7 cellular contexts compared by ENCODE assay signal in genomic region chr6:146543211-146543939, GRCh38. TPM values are rescaled to one million over a fixed set of nuclear protein-coding genes. Genes with fewer than 3 reads are reported as not detected.
DNase-seq lines count a peak whose midpoint lies in the region; ATAC-seq and TF ChIP-seq lines count a peak whose summit lies in the region.

Gene RAB32, plus strand, starts transcription at chr6:146543833. Its CDS starts 39 bp downstream, at chr6:146543872.

- H3K4me1 Mint-ChIP-seq in activated CD8-positive, alpha-beta T cell treated with anti-CD3 and anti-CD28 coated beads for 36 hours (ENCODE audit: low read depth): peaks cover 8% of the 10 kb centered on the region

- CTCF ChIA-PET in activated CD8-positive, alpha-beta T cell treated with anti-CD3 and anti-CD28 coated beads for 36 hours (lab: Charles Lee): interaction anchor here (0.6 to 1.6 kb wide), 2 partner anchors 9 to 159 kb away, joined by 3 to 4 read pairs; no protein-coding TSS in a partner anchor

- peak within 1 kb of the TSS; percentile 57 for H3K4me3 Mint-ChIP-seq in activated CD8-positive, alpha-beta T cell treated with anti-CD3 and anti-CD28 coated beads for 36 hours

- peaks cover 37% of the 10 kb centered on the region for H3K27me3 Mint-ChIP-seq in activated CD8-positive, alpha-beta T cell treated with anti-CD3 and anti-CD28 coated beads for 36 hours

- no peak for TF ChIP-seq POLR2A in testis (IDR thresholded peaks at IDR 0.05)

- H3K4me1 ChIP-seq in testis: peaks cover 11% of the 10 kb centered on the region

- TF ChIP-seq CTCF in GM12865 (IDR thresholded peaks at IDR 0.05; ENCODE audit: insufficient read depth, low read depth, low read length, missing control alignments) (peak; percentile 14), LNCAP (IDR thresholded peaks at IDR 0.05) (peak; percentile 59), testis (IDR thresholded peaks at IDR 0.05) (peak; percentile 68 to 71 (median 70))
- peak; percentile 45 for TF ChIP-seq CTCF in activated CD8-positive, alpha-beta T cell treated with anti-CD3 and anti-CD28 coated beads for 36 hours (IDR thresholded peaks at IDR 0.05)

- no peaks in the 10 kb centered on the region for H3K36me3 Mint-ChIP-seq in activated CD8-positive, alpha-beta T cell treated with anti-CD3 and anti-CD28 coated beads for 36 hours (ENCODE audit: low read depth)

- peak within 1 kb of the TSS; percentile 97 to 99 for H3K27ac ChIP-seq in testis

- intact Hi-C loops in activated CD8-positive, alpha-beta T cell treated with anti-CD3 and anti-CD28 coated beads for 36 hours (cut with micrococcal nuclease): loop anchor here (10.0 kb wide), 1 partner anchor 151 kb away; no protein-coding TSS in a partner anchor
- intact Hi-C loops in testis (cut with DNase I; ENCODE audit: low total_unique reads): loop anchor here (5.0 kb wide), 1 partner anchor 154 kb away; no protein-coding TSS in a partner anchor

- H3K27me3 ChIP-seq in testis: no peaks in the 10 kb centered on the region

- peak within 1 kb of the TSS; percentile 4 for H3K4me3 ChIP-seq in GM12865 (ENCODE audit: low read depth, low read length)
- H3K4me3 ChIP-seq in testis: peak within 1 kb of the TSS; percentile 80 to 82

- H3K36me3 ChIP-seq in testis (ENCODE audit: low read depth, missing control alignments): no peaks in the 10 kb centered on the region

- POLR2A ChIA-PET in activated CD8-positive, alpha-beta T cell treated with anti-CD3 and anti-CD28 coated beads for 36 hours (lab: Charles Lee): no interaction called here

- no peaks in the 10 kb centered on the region for H3K9me3 ChIP-seq in testis

- H3K27ac Mint-ChIP-seq in activated CD8-positive, alpha-beta T cell treated with anti-CD3 and anti-CD28 coated beads for 36 hours: no peak within 1 kb of the TSS

- H3K9me3 Mint-ChIP-seq in activated CD8-positive, alpha-beta T cell treated with anti-CD3 and anti-CD28 coated beads for 36 hours: no peaks in the 10 kb centered on the region

- DNase-seq in GM12865 (ENCODE audit: low read depth) (peak; percentile 55), H4 (ENCODE audit: low spot score) (peak; percentile 72), midbrain (lab: John Stamatoyannopoulos, UW) (peak; percentile 89), testis (peak; percentile 93)
- peak; percentile 12 for DNase-seq in activated CD8-positive, alpha-beta T cell treated with anti-CD3 and anti-CD28 coated beads for 36 hours

- WGBS in testis, 2 donors: 2 to 7% methylated on average over 4 to 40 of the region's 86 CpGs

- ATAC-seq in activated CD8-positive, alpha-beta T cell treated with anti-CD3 and anti-CD28 coated beads for 36 hours: peak; percentile 73
- peak; percentile 96 for ATAC-seq in esophagus mucosa

RNA-seq across cellular contexts. Expression of gene RAB32, which starts in this region (rescaled TPM):
- total RNA-seq in H4 (2014; rRNA removed; shearing (Covaris generic)): 88.3 and 93.1 TPM in 2 replicates
- total RNA-seq in activated CD8-positive, alpha-beta T cell treated with anti-CD3 and anti-CD28 coated beads for 36 hours: under 1 TPM in 1 of 2 experiments, not detected in 1; 0.36 TPM
- total RNA-seq in esophagus mucosa: 5.7 TPM
- 10 to 100 TPM; 31.3 to 39.1 TPM for total RNA-seq in testis
- 54.6 TPM for polyA plus RNA-seq in testis (ENCODE audit: insufficient read depth, low read depth, low replicate concordance)

Comparison
In these comparisons a context has a peak if more than half of its experiments do, and no peak if none do; other contexts are left out.
1. Peak in every context shown above with its lines: DNase-seq, ATAC-seq, H3K4me3 ChIP-seq and H3K27ac ChIP-seq.
2. Peak in DNase-seq and ATAC-seq in activated CD8-positive, alpha-beta T cell treated with anti-CD3 and anti-CD28 coated beads for 36 hours; RNA of the gene not detected or under 1 TPM.
3. DNase-seq: peak in every context shown above with its lines; median percentile 93 in testis; 89 in midbrain; 72 in H4; 55 in GM12865; 12 in activated CD8-positive, alpha-beta T cell treated with anti-CD3 and anti-CD28 coated beads for 36 hours.
4. CTCF ChIP-seq: peak in every context shown above with its lines; median percentile 70 in testis; 59 in LNCAP; 45 in activated CD8-positive, alpha-beta T cell treated with anti-CD3 and anti-CD28 coated beads for 36 hours; 14 in GM12865.